ENCODE assay signal across 5 cellular contexts in the genomic region with DNA sequence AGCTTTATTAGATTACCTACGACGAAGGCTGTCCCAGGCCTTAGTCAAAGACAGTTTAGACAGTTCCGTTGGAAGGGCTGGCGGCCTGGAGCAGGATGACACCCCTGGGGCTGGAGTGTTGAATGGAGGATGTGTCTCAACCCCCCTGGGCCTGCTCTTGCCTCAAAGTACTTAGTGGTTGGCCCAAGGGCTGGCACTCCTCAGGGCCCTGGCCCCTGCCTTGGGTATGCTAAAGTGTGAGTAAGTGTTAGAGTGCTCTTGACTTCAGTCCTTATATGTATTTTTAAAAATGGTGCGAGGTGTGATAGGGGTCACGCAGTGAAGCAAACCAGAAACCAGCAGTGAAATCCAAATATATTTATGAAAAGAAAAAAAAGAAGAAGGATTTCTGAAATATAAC.
"Had no signal": no experiment of that assay in that cellular context is flagged by ENCODE, and none has a peak within 500 bp of the region (broad histone marks: within the 10 kb centered on the region; RNA-seq: fewer than 3 reads in every experiment).

No MANE protein-coding gene starts in this region.

- DNase-seq: H9, HCEC 1CT, IMR-90 had no signal

- H3K4me3 ChIP-seq: GM23338, K562 had no signal

- ATAC-seq: GM23338, K562 had no signal
